In genomic region chr2:69973335-69973735, GRCh38 we compare ENCODE assay signal across 1 cellular context.
TF ChIP-seq lines count a peak whose summit lies in the region.

No MANE protein-coding gene starts in this region.

TF ChIP-seq in K562, 482 proteins besides CTCF, POLR2A, EP300 and RAD21 (continued from another document and continues in another):
- TF ChIP-seq ZNF592 (IDR thresholded peaks at IDR 0.05) (peak; percentile 52; the same call in 1 of the 2 replicates), VEZF1 (CRISPR knock-in tag; IDR thresholded peaks at IDR 0.05) (0 out of 2 replicates have a peak, but pooled peaks have one; percentile 38), MYC (IDR thresholded peaks at IDR 0.05; ENCODE audit: low read depth, low read length) (0 out of 2 replicates have a peak, but pooled peaks have one; percentile 17), MYC (CRISPR knock-in tag; IDR thresholded peaks at IDR 0.05; ENCODE audit: borderline replicate concordance, low read depth) (no peak), JUN (IDR thresholded peaks at IDR 0.05; ENCODE audit: borderline replicate concordance, low read depth, low read length) (no peak), JUN (CRISPR knock-in tag; IDR thresholded peaks at IDR 0.05; ENCODE audit: borderline replicate concordance) (no peak), TEAD1 (CRISPR knock-in tag; IDR thresholded peaks at IDR 0.05) (peak; percentile 91 to 92), ZNF449 (CRISPR knock-in tag; IDR thresholded peaks at IDR 0.05) (0 out of 2 replicates have a peak, but pooled peaks have one; percentile 39), DACH1 (IDR thresholded peaks at IDR 0.05; ENCODE audit: partially characterized antibody) (no peak), TEAD4 (IDR thresholded peaks at IDR 0.05; ENCODE audit: low read length) (peak; percentile 93), TEAD4 (CRISPR knock-in tag; IDR thresholded peaks at IDR 0.05; ENCODE audit: borderline replicate concordance) (no peak), ETS2 (tag; IDR thresholded peaks at IDR 0.05; ENCODE audit: borderline replicate concordance, poor library complexity, severe bottlenecking) (no peak), GABPB2 (CRISPR knock-in tag; conservative IDR thresholded peaks at IDR 0.05) (no peak), RB1 (IDR thresholded peaks at IDR 0.05; ENCODE audit: low read depth) (no peak), DNMT1 (IDR thresholded peaks at IDR 0.05) (no peak), ZNF316 (IDR thresholded peaks at IDR 0.05) (no peak), MGA (IDR thresholded peaks at IDR 0.05) (no peak), ELK3 (CRISPR knock-in tag; IDR thresholded peaks at IDR 0.05) (no peak), HEY1 (CRISPR knock-in tag; IDR thresholded peaks at IDR 0.05; ENCODE audit: borderline replicate concordance) (no peak), CBX2 (IDR thresholded peaks at IDR 0.05; ENCODE audit: insufficient read depth, low read length, poor library complexity, severe bottlenecking) (no peak), ZNF253 (CRISPR knock-in tag; conservative IDR thresholded peaks at IDR 0.05) (no peak), KLF10 (CRISPR knock-in tag; IDR thresholded peaks at IDR 0.05) (no peak), ZNF280A (IDR thresholded peaks at IDR 0.05; ENCODE audit: low read depth, partially characterized antibody) (no peak), ZBTB17 (CRISPR knock-in tag; IDR thresholded peaks at IDR 0.05) (no peak), COPS2 (conservative IDR thresholded peaks at IDR 0.05) (no peak), ZC3H8 (IDR thresholded peaks at IDR 0.05) (no peak), CTCFL (IDR thresholded peaks at IDR 0.05; ENCODE audit: borderline replicate concordance, insufficient read depth, low read depth, low read length, poor library complexity, severe bottlenecking) (no peak), CREBBP (IDR thresholded peaks at IDR 0.05; ENCODE audit: low read depth, low read length) (no peak), PKNOX1 (IDR thresholded peaks at IDR 0.05) (no peak), KDM2B (CRISPR knock-in tag; IDR thresholded peaks at IDR 0.05) (no peak), ZNF444 (CRISPR knock-in tag; IDR thresholded peaks at IDR 0.05) (no peak), JUND (IDR thresholded peaks at IDR 0.05; ENCODE audit: borderline replicate concordance, low read depth, low read length) (no peak), JUND (tag; IDR thresholded peaks at IDR 0.05; ENCODE audit: borderline replicate concordance, low read depth, low read length) (peak; percentile 44; the same call in 1 of the 3 replicates)
